9 cellular contexts compared by ENCODE assay signal in genomic region chr9:125255781-125256391, GRCh38. TPM values are rescaled to one million over a fixed set of nuclear protein-coding genes. Genes with fewer than 3 reads are reported as not detected.
DNase-seq lines count a peak whose midpoint lies in the region; ATAC-seq and TF ChIP-seq lines count a peak whose summit lies in the region.
"Had no signal": no experiment of that assay in that cellular context is flagged by ENCODE, and none has a peak within 500 bp of the region (broad histone marks: within the 10 kb centered on the region; RNA-seq: fewer than 3 reads in every experiment).

No MANE protein-coding gene starts in this region.

- WGBS in endodermal cell (ENCODE audit: insufficient coverage in 1 of 2, insufficient read length in 1 of 2), 2 experiments: 63 to 68% methylated on average over 1 to 2 of the region's 2 CpGs

- H3K9me3 ChIP-seq in endodermal cell (ENCODE audit: control insufficient read depth, low read length): no peaks in the 10 kb centered on the region
- no peaks in the 10 kb centered on the region for H3K9me3 ChIP-seq in upper lobe of right lung

- intact Hi-C loops in left cardiac atrium (cut with DNase I): loop anchor here (10.0 kb wide), 1 partner anchor 119 kb away; no protein-coding TSS in a partner anchor
- intact Hi-C loops in Right ventricle myocardium superior (cut with DNase I): loop anchor here (10.0 kb wide), 1 partner anchor 119 kb away; no protein-coding TSS in a partner anchor
- intact Hi-C loops in upper lobe of right lung (cut with DNase I): no loop called here

- H3K27ac ChIP-seq in endodermal cell (ENCODE audit: low read depth, low read length): no peak overlapping the region
- H3K27ac ChIP-seq in upper lobe of right lung: no peak overlapping the region

- H3K36me3 Mint-ChIP-seq in endodermal cell (ENCODE audit: low read depth): no peaks in the 10 kb centered on the region
- H3K36me3 Mint-ChIP-seq in activated T-cell treated with anti-CD3 and anti-CD28 coated beads, Interleukin-2, amount 50 U/mL, for 4 hours (ENCODE audit: insufficient read depth): no peaks in the 10 kb centered on the region

- H3K27ac Mint-ChIP-seq in endodermal cell: no peak overlapping the region

- ATAC-seq in left cardiac atrium: peak; percentile 38 to 44
- no peak for ATAC-seq in Right ventricle myocardium superior (ENCODE audit: poor library complexity)
- peak; percentile 69 for ATAC-seq in upper lobe of right lung
- no peak for ATAC-seq in activated T-cell treated with anti-CD3 and anti-CD28 coated beads, Interleukin-2, amount 50 U/mL, for 4 hours

- H3K4me1 Mint-ChIP-seq in endodermal cell: no peaks in the 10 kb centered on the region
- peaks cover 1% of the 10 kb centered on the region for H3K4me1 Mint-ChIP-seq in activated T-cell treated with anti-CD3 and anti-CD28 coated beads, Interleukin-2, amount 50 U/mL, for 4 hours (ENCODE audit: low read depth)

- H3K27me3 ChIP-seq in endodermal cell (ENCODE audit: control insufficient read depth, insufficient read depth, low read length, poor library complexity, severe bottlenecking): no peaks in the 10 kb centered on the region
- no peaks in the 10 kb centered on the region for H3K27me3 ChIP-seq in upper lobe of right lung

- H3K4me3 ChIP-seq in endodermal cell (ENCODE audit: low read length): no peak overlapping the region
- no peak overlapping the region for H3K4me3 ChIP-seq in upper lobe of right lung

- no peak overlapping the region for H3K9ac ChIP-seq in endodermal cell (ENCODE audit: extremely low read depth, low read length, poor library complexity, severe bottlenecking)

- H3K4me1 ChIP-seq in endodermal cell (ENCODE audit: control insufficient read depth, insufficient read depth, low read length) (no peaks in the 10 kb centered on the region), upper lobe of right lung (no peaks in the 10 kb centered on the region)

- H3K27me3 Mint-ChIP-seq in endodermal cell (ENCODE audit: insufficient read depth): no peaks in the 10 kb centered on the region
- no peaks in the 10 kb centered on the region for H3K27me3 Mint-ChIP-seq in activated T-cell treated with anti-CD3 and anti-CD28 coated beads, Interleukin-2, amount 50 U/mL, for 4 hours (ENCODE audit: low read depth)

- no peaks in the 10 kb centered on the region for H3K36me3 ChIP-seq in endodermal cell (ENCODE audit: control insufficient read depth, insufficient read depth, low read length)
- no peaks in the 10 kb centered on the region for H3K36me3 ChIP-seq in upper lobe of right lung

- H3K9me3 Mint-ChIP-seq in endodermal cell: peaks cover 2% of the 10 kb centered on the region
- no peaks in the 10 kb centered on the region for H3K9me3 Mint-ChIP-seq in activated T-cell treated with anti-CD3 and anti-CD28 coated beads, Interleukin-2, amount 50 U/mL, for 4 hours

- DNase-seq in left cardiac atrium (no peak), Right ventricle myocardium superior (no peak), NCI-H748 treated with DMSO at 0.1 percent for 48 hours (lab: John Stamatoyannopoulos, UW) (peak; percentile 23), endodermal cell (peak; percentile 69), upper lobe of right lung (no peak), EL (no peak)
- DNase-seq in activated T-cell treated with anti-CD3 and anti-CD28 coated beads, Interleukin-2, amount 50 U/mL, for 4 hours: no peak
- DNase-seq in activated effector memory CD4-positive, alpha-beta T cell treated with anti-CD3 and anti-CD28 coated beads, Interleukin-2, amount 50 U/mL, for 16 hours: no peak
- DNase-seq: stimulated activated CD4-positive, alpha-beta T cell treated with anti-CD3 and anti-CD28 coated beads, Interleukin-4, amount 100 ng/mL, for 4 hours had no signal

- H3K4me3 Mint-ChIP-seq in endodermal cell: no peak overlapping the region
- no peak overlapping the region for H3K4me3 Mint-ChIP-seq in activated T-cell treated with anti-CD3 and anti-CD28 coated beads, Interleukin-2, amount 50 U/mL, for 4 hours

- TF ChIP-seq CTCF in endodermal cell (conservative IDR thresholded peaks at IDR 0.05) (peak; percentile 74), upper lobe of right lung (IDR thresholded peaks at IDR 0.05) (peak; percentile 19)

RNA-seq across cellular contexts. Expression of gene GAPVD1, which starts 5.7 kb away (rescaled TPM):
- total RNA-seq in left cardiac atrium (10 to 100 TPM; 30.7 to 36.8 TPM), Right ventricle myocardium superior (31.9 TPM), endodermal cell (10 to 100 TPM; 44.4 to 48.4 TPM), upper lobe of right lung (68.9 TPM)
- polyA plus RNA-seq in endodermal cell (2013, experiment 1 of 2): 20.2 TPM
- polyA plus RNA-seq in endodermal cell (2013, experiment 2 of 2): 24.2 TPM
- 10 to 100 TPM; 42.0 to 45.4 (median 45.1) TPM for total RNA-seq in activated T-cell treated with anti-CD3 and anti-CD28 coated beads, Interleukin-2, amount 50 U/mL, for 4 hours

RNA-seq across cellular contexts. Expression of gene HSPA5, which starts 14.7 kb away (rescaled TPM):
- 100 to 1,000 TPM; 273 to 342 TPM for total RNA-seq in left cardiac atrium
- total RNA-seq in Right ventricle myocardium superior: 159 TPM
- 100 to 1,000 TPM; 245 to 487 TPM for total RNA-seq in endodermal cell
- polyA plus RNA-seq in endodermal cell (2013, experiment 1 of 2): 252 TPM
- polyA plus RNA-seq in endodermal cell (2013, experiment 2 of 2): 282 TPM
- total RNA-seq in upper lobe of right lung: 282 TPM
- 100 to 1,000 TPM; 303 to 366 (median 310) TPM for total RNA-seq in activated T-cell treated with anti-CD3 and anti-CD28 coated beads, Interleukin-2, amount 50 U/mL, for 4 hours

RNA-seq across cellular contexts. Expression of gene RABEPK, which starts 55.5 kb away (rescaled TPM):
- total RNA-seq in left cardiac atrium (10 to 100 TPM in 1 of 2 donors, 1 to 10 TPM in 1; 8.3 to 10.0 TPM), Right ventricle myocardium superior (7.0 TPM), endodermal cell (10 to 100 TPM; 19.3 to 19.7 TPM), upper lobe of right lung (10.0 TPM)
- polyA plus RNA-seq in endodermal cell (2013, experiment 1 of 2): 19.6 TPM
- 18.7 TPM for polyA plus RNA-seq in endodermal cell (2013, experiment 2 of 2)
- total RNA-seq in activated T-cell treated with anti-CD3 and anti-CD28 coated beads, Interleukin-2, amount 50 U/mL, for 4 hours: 10 to 100 TPM; 44.7 to 63.8 (median 55.4) TPM

Comparison
In these comparisons a context has a peak if more than half of its experiments do, and no peak if none do; other contexts are left out.
1. ATAC-seq: peak in left cardiac atrium (2 of 2) and upper lobe of right lung (single experiment); none in Right ventricle myocardium superior (single experiment) and activated T-cell treated with anti-CD3 and anti-CD28 coated beads, Interleukin-2, amount 50 U/mL, for 4 hours (0 of 2).
2. DNase-seq: peak in NCI-H748 treated with DMSO at 0.1 percent for 48 hours (single experiment) and endodermal cell (single experiment); none in left cardiac atrium (single experiment), Right ventricle myocardium superior (single experiment), upper lobe of right lung (single experiment), EL (single experiment), activated T-cell treated with anti-CD3 and anti-CD28 coated beads, Interleukin-2, amount 50 U/mL, for 4 hours (single experiment) and activated effector memory CD4-positive, alpha-beta T cell treated with anti-CD3 and anti-CD28 coated beads, Interleukin-2, amount 50 U/mL, for 16 hours (single experiment).